ENCODE assay signal across 8 cellular contexts in the genomic region with DNA sequence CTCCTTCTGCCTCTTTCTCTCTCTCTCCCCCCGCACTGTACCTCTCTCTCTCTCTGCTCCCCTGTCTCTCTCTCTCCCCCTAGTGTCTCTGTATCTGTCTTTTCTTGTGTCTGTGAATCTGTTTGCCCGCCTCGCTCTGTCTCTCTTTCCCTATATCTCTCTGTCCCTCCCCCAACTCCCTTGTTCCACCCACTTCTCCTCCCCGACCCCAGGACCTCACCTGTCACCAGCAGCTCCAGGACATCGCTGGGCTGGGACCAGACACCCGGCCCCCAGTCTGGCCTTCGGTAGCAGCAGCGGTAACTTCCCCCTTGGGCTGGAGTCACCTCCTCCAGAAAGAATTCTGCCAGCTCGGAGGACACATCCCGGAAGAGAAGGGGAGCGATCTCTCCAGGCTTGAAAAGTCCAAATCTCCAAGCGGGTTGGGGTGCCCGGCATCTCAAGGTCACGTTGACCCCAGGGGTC. TPM values are rescaled to one million over a fixed set of nuclear protein-coding genes. Genes with fewer than 3 reads are reported as not detected.
DNase-seq lines count a peak whose midpoint lies in the region; ATAC-seq and TF ChIP-seq lines count a peak whose summit lies in the region.

No MANE protein-coding gene starts in this region.

- ATAC-seq in GM21526 (IDR thresholded peaks at IDR 0.05; ENCODE audit: low FRiP score, unreplicated experiment) (no peak), HG03571 (IDR thresholded peaks at IDR 0.05; ENCODE audit: unreplicated experiment) (no peak), GM21423 (IDR thresholded peaks at IDR 0.05; ENCODE audit: unreplicated experiment) (no peak)

- H2AFZ ChIP-seq in OCI-LY3 (ENCODE audit: low read depth, low read length): peak overlapping the region; percentile 99

- no peaks in the 10 kb centered on the region for H3K36me3 ChIP-seq in OCI-LY3 (replicated peaks; ENCODE audit: low read depth, low read length)

- peak; percentile 53 for DNase-seq in GM10266 (ENCODE audit: extremely low spot score)
- peak; percentile 17 for DNase-seq in dedifferentiated amniotic fluid mesenchymal stem cell (ENCODE audit: extremely low spot score)
- peak; percentile 23 for DNase-seq in mucosa of gallbladder (ENCODE audit: low spot score)
- DNase-seq in hippocampal formation (lab: John Stamatoyannopoulos, UW): no peak

- H3K27me3 ChIP-seq in OCI-LY3 (ENCODE audit: low read depth, low read length): no peaks in the 10 kb centered on the region

- no peaks in the 10 kb centered on the region for H3K9me3 ChIP-seq in OCI-LY3 (ENCODE audit: insufficient read depth, low read length)

- H3K9ac ChIP-seq in OCI-LY3 (ENCODE audit: low read length): peak overlapping the region; percentile 59

- peak overlapping the region; percentile 89 for H3K4me2 ChIP-seq in OCI-LY3 (ENCODE audit: low read length)

- H3K4me3 ChIP-seq in OCI-LY3 (ENCODE audit: low read length): peak overlapping the region; percentile 76

- H3K4me1 ChIP-seq in OCI-LY3 (ENCODE audit: low read length): peaks cover 6% of the 10 kb centered on the region; the same call in 1 of the 2 replicates

- no peaks in the 10 kb centered on the region for H3K79me2 ChIP-seq in OCI-LY3 (ENCODE audit: low read length)

- no peaks in the 10 kb centered on the region for H4K20me1 ChIP-seq in OCI-LY3 (ENCODE audit: insufficient read depth, low read length)

- no peak overlapping the region for H3K27ac ChIP-seq in OCI-LY3 (ENCODE audit: low read length)

- peak; percentile 37 for TF ChIP-seq CTCF in GM10266 (IDR thresholded peaks at IDR 0.05; ENCODE audit: control insufficient read depth, insufficient read depth, low read depth, missing control alignments)
- TF ChIP-seq CTCF in OCI-LY3 (IDR thresholded peaks at IDR 0.05; ENCODE audit: low read depth, low read length): peak; percentile 31

RNA-seq across cellular contexts. Expression of a gene that starts 3.9 kb away (rescaled TPM):
- 3.9 TPM for total RNA-seq in mucosa of gallbladder

RNA-seq across cellular contexts. Expression of a gene that starts 6.0 kb away (rescaled TPM):
- total RNA-seq in mucosa of gallbladder: 177 TPM

RNA-seq across cellular contexts. Expression of a gene that starts 15.5 kb away (rescaled TPM):
- total RNA-seq in mucosa of gallbladder: not detected

RNA-seq across cellular contexts. Expression of a gene that starts 18.8 kb away (rescaled TPM):
- total RNA-seq in mucosa of gallbladder: 23.2 TPM

RNA-seq across cellular contexts. Expression of a gene that starts 18.9 kb away (rescaled TPM):
- 47.1 TPM for total RNA-seq in mucosa of gallbladder

Comparison
In these comparisons a context has a peak if more than half of its experiments do, and no peak if none do; other contexts are left out.
1. DNase-seq: peak in GM10266 (single experiment), dedifferentiated amniotic fluid mesenchymal stem cell (single experiment) and mucosa of gallbladder (single experiment); none in hippocampal formation (0 of 2).